ENCODE assay signal across 12 cellular contexts in genomic region chr3:101847328-101847727, GRCh38. TPM values are rescaled to one million over a fixed set of nuclear protein-coding genes. Genes with fewer than 3 reads are reported as not detected.
DNase-seq lines count a peak whose midpoint lies in the region; TF ChIP-seq lines count a peak whose summit lies in the region.
"Had no signal": no experiment of that assay in that cellular context is flagged by ENCODE, and none has a peak within 500 bp of the region (broad histone marks: within the 10 kb centered on the region; RNA-seq: fewer than 3 reads in every experiment).

No MANE protein-coding gene starts in this region.

- H3K4me3 Mint-ChIP-seq in activated T-helper 1 cell treated with anti-CD3 and anti-CD28 coated beads, Interleukin-12 subunit alpha, Interleukin-12 subunit beta, Interleukin-2, Interleukin-4 antibody, amounts not matched to agents 30 ng/mL and 10 ng/mL and 1 ng/mL, durations not matched to agents 14 hours and 24 hours and 36 hours = no peak overlapping the region
- H3K4me3 Mint-ChIP-seq in nephron progenitor cell = no peak overlapping the region

- H3K9ac ChIP-seq in mucosa of stomach (ENCODE audit: low read length) = peak overlapping the region; percentile 3

- intact Hi-C loops in activated T-helper 1 cell treated with anti-CD3 and anti-CD28 coated beads, Interleukin-12 subunit alpha, Interleukin-12 subunit beta, Interleukin-2, Interleukin-4 antibody, amounts not matched to agents 30 ng/mL and 10 ng/mL and 1 ng/mL, durations not matched to agents 14 hours and 24 hours and 36 hours (cut with micrococcal nuclease) = loop anchor here (1.0 kb wide), 1 partner anchor 10 kb away; no protein-coding TSS in a partner anchor

- peak; percentile 30 for DNase-seq in SIG-M5 treated with dmso at 0.1 percent for 504 hours (lab: John Stamatoyannopoulos, UW; ENCODE audit: unreplicated experiment)
- no peak for DNase-seq in SIG-M5 (lab: John Stamatoyannopoulos, UW)
- no peak for DNase-seq in activated T-helper 1 cell treated with anti-CD3 and anti-CD28 coated beads, Interleukin-12 subunit alpha, Interleukin-12 subunit beta, Interleukin-2, Interleukin-4 antibody, amounts not matched to agents 30 ng/mL and 10 ng/mL and 1 ng/mL, durations not matched to agents 14 hours and 24 hours and 36 hours (ENCODE audit: low spot score)
- no peak for DNase-seq in NCI-H69 (lab: John Stamatoyannopoulos, UW)
- no peak for DNase-seq in NCI-H226
- no peak for DNase-seq in nephron progenitor cell
- DNase-seq in NCI-H2171 (lab: John Stamatoyannopoulos, UW) = no peak
- DNase-seq: ACHN, dermis blood vessel endothelial cell, NCI-H1092 treated with DMSO at 0.1 percent for 48 hours, NCI-H748 treated with DMSO at 0.1 percent for 48 hours had no signal

- H3K4me1 ChIP-seq in mucosa of stomach (ENCODE audit: control insufficient read depth, insufficient read depth, low read length) = peaks cover 19% of the 10 kb centered on the region

- peaks cover 53% of the 10 kb centered on the region for H3K36me3 Mint-ChIP-seq in activated T-helper 1 cell treated with anti-CD3 and anti-CD28 coated beads, Interleukin-12 subunit alpha, Interleukin-12 subunit beta, Interleukin-2, Interleukin-4 antibody, amounts not matched to agents 30 ng/mL and 10 ng/mL and 1 ng/mL, durations not matched to agents 14 hours and 24 hours and 36 hours (ENCODE audit: low read depth)
- H3K36me3 Mint-ChIP-seq in nephron progenitor cell (ENCODE audit: low read depth) = peaks cover 14% of the 10 kb centered on the region

- H3K27me3 ChIP-seq in mucosa of stomach (ENCODE audit: control insufficient read depth, insufficient read depth, low read length) = no peaks in the 10 kb centered on the region

- H3K36me3 ChIP-seq in mucosa of stomach (ENCODE audit: control insufficient read depth, insufficient read depth, low read length) = no peaks in the 10 kb centered on the region

- no peak for TF ChIP-seq CTCF in nephron progenitor cell (IDR thresholded peaks at IDR 0.05)

- peaks cover 3% of the 10 kb centered on the region for H3K9me3 Mint-ChIP-seq in activated T-helper 1 cell treated with anti-CD3 and anti-CD28 coated beads, Interleukin-12 subunit alpha, Interleukin-12 subunit beta, Interleukin-2, Interleukin-4 antibody, amounts not matched to agents 30 ng/mL and 10 ng/mL and 1 ng/mL, durations not matched to agents 14 hours and 24 hours and 36 hours
- no peaks in the 10 kb centered on the region for H3K9me3 Mint-ChIP-seq in nephron progenitor cell

- H3K27ac Mint-ChIP-seq in activated T-helper 1 cell treated with anti-CD3 and anti-CD28 coated beads, Interleukin-12 subunit alpha, Interleukin-12 subunit beta, Interleukin-2, Interleukin-4 antibody, amounts not matched to agents 30 ng/mL and 10 ng/mL and 1 ng/mL, durations not matched to agents 14 hours and 24 hours and 36 hours = peak overlapping the region; percentile 28
- no peak overlapping the region for H3K27ac Mint-ChIP-seq in nephron progenitor cell

- no peak overlapping the region for H3K4me3 ChIP-seq in mucosa of stomach (ENCODE audit: low read length)

- peaks cover 32% of the 10 kb centered on the region for H3K4me1 Mint-ChIP-seq in activated T-helper 1 cell treated with anti-CD3 and anti-CD28 coated beads, Interleukin-12 subunit alpha, Interleukin-12 subunit beta, Interleukin-2, Interleukin-4 antibody, amounts not matched to agents 30 ng/mL and 10 ng/mL and 1 ng/mL, durations not matched to agents 14 hours and 24 hours and 36 hours (ENCODE audit: low read depth)
- peaks cover 19% of the 10 kb centered on the region for H3K4me1 Mint-ChIP-seq in nephron progenitor cell

- H3K27me3 Mint-ChIP-seq in activated T-helper 1 cell treated with anti-CD3 and anti-CD28 coated beads, Interleukin-12 subunit alpha, Interleukin-12 subunit beta, Interleukin-2, Interleukin-4 antibody, amounts not matched to agents 30 ng/mL and 10 ng/mL and 1 ng/mL, durations not matched to agents 14 hours and 24 hours and 36 hours (ENCODE audit: insufficient read depth) = no peaks in the 10 kb centered on the region
- H3K27me3 Mint-ChIP-seq in nephron progenitor cell (ENCODE audit: low read depth, poor library complexity) = peaks cover 21% of the 10 kb centered on the region

- H3K9me3 ChIP-seq in mucosa of stomach (ENCODE audit: control insufficient read depth, low read length) = no peaks in the 10 kb centered on the region

RNA-seq across cellular contexts. Expression of gene NFKBIZ, which starts 2.0 kb away (rescaled TPM):
- 72.4 and 79.7 TPM in 2 replicates for total RNA-seq in activated T-helper 1 cell treated with anti-CD3 and anti-CD28 coated beads, Interleukin-12 subunit alpha, Interleukin-12 subunit beta, Interleukin-2, Interleukin-4 antibody, amounts not matched to agents 30 ng/mL and 10 ng/mL and 1 ng/mL, durations not matched to agents 14 hours and 24 hours and 36 hours
